In the genomic region with DNA sequence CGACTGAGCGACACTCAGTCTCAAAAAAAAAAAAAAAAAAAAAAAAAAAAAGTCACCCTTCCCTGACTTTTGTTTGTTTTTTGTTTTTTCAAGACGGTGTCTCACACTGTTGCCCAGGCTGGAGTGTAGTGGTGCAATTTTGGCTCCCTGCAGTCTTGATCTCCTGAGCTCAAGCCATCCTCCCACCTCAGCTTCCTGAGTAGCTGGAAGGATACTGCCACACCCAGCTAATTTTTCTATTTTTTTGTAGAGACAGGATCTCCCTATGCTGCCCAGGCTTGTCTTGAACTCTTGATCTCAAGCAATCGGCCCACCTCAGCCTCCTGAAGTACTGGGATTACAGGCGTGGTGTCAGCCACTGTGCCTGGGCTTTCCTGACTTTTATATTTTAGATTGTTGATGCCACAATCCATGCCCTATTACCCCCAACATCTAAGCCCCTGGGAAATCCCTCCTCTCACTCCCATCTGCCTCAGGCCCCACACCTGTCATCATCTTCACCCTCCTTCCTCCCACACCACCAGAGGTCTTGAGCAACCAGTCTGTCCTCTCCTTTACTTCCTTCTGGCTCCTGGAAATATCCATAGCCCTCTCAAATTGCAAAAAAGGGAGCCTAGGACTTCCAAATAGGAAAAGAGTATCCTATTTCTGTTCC, we compare ENCODE assay signal across 16 cellular contexts. TPM values are rescaled to one million over a fixed set of nuclear protein-coding genes. Genes with fewer than 3 reads are reported as not detected.
DNase-seq lines count a peak whose midpoint lies in the region; ATAC-seq and TF ChIP-seq lines count a peak whose summit lies in the region.
"Had no signal": no experiment of that assay in that cellular context is flagged by ENCODE, and none has a peak within 500 bp of the region (broad histone marks: within the 10 kb centered on the region; RNA-seq: fewer than 3 reads in every experiment).

No MANE protein-coding gene starts in this region.

- peak overlapping the region; percentile 58 for H3K4me3 Mint-ChIP-seq in activated CD4-positive, alpha-beta T cell treated with anti-CD3 and anti-CD28 coated beads, Interleukin-2, amount 10 ng/mL, durations not matched to agents 24 days and 14 days
- no peak overlapping the region for H3K4me3 Mint-ChIP-seq in natural killer cell treated with Interleukin-12 subunit alpha and Interleukin-12 subunit beta and Interleukin-15 and Interleukin-18, amount 100 ng/mL, for 72 hours
- H3K4me3 Mint-ChIP-seq: natural killer cell had no signal

- TF ChIP-seq CTCF in VCaP (conservative IDR thresholded peaks at IDR 0.05) (no peak), smooth muscle cell (IDR thresholded peaks at IDR 0.05; ENCODE audit: borderline replicate concordance, insufficient read depth, poor library complexity, severe bottlenecking) (no peak)

- peaks cover 9% of the 10 kb centered on the region for H3F3A ChIP-seq in smooth muscle cell (ENCODE audit: low read depth)

- 91% methylated on average over 4 of the region's 5 CpGs for WGBS in smooth muscle cell (ENCODE audit: low lambda C conversion rate)

- H4K20me1 ChIP-seq in smooth muscle cell (ENCODE audit: low read depth): no peaks in the 10 kb centered on the region

- no peaks in the 10 kb centered on the region for H3K9me3 ChIP-seq in smooth muscle cell (replicated peaks; ENCODE audit: low read depth)

- H3K36me3 ChIP-seq in smooth muscle cell (ENCODE audit: low read depth): peaks cover 3% of the 10 kb centered on the region

- H3K27me3 Mint-ChIP-seq in activated CD4-positive, alpha-beta T cell treated with anti-CD3 and anti-CD28 coated beads, Interleukin-2, amount 10 ng/mL, durations not matched to agents 24 days and 14 days: no peaks in the 10 kb centered on the region
- H3K27me3 Mint-ChIP-seq in natural killer cell treated with Interleukin-12 subunit alpha and Interleukin-12 subunit beta and Interleukin-15 and Interleukin-18, amount 100 ng/mL, for 72 hours: no peaks in the 10 kb centered on the region

- H3K9ac ChIP-seq in smooth muscle cell (ENCODE audit: low read depth): no peak overlapping the region

- peak overlapping the region; percentile 77 for H3K27ac Mint-ChIP-seq in activated CD4-positive, alpha-beta T cell treated with anti-CD3 and anti-CD28 coated beads, Interleukin-2, amount 10 ng/mL, durations not matched to agents 24 days and 14 days
- H3K27ac Mint-ChIP-seq in natural killer cell treated with Interleukin-12 subunit alpha and Interleukin-12 subunit beta and Interleukin-15 and Interleukin-18, amount 100 ng/mL, for 72 hours: no peak overlapping the region
- H3K27ac Mint-ChIP-seq: natural killer cell had no signal

- H3K9me3 Mint-ChIP-seq in activated CD4-positive, alpha-beta T cell treated with anti-CD3 and anti-CD28 coated beads, Interleukin-2, amount 10 ng/mL, durations not matched to agents 24 days and 14 days: no peaks in the 10 kb centered on the region
- H3K9me3 Mint-ChIP-seq in natural killer cell treated with Interleukin-12 subunit alpha and Interleukin-12 subunit beta and Interleukin-15 and Interleukin-18, amount 100 ng/mL, for 72 hours: no peaks in the 10 kb centered on the region
- H3K9me3 Mint-ChIP-seq: natural killer cell had no signal

- H3K4me1 ChIP-seq in smooth muscle cell (ENCODE audit: low read depth): peaks cover 4% of the 10 kb centered on the region

- peak; percentile 87 for ATAC-seq in esophagus mucosa
- no peak for ATAC-seq in GM21528 (IDR thresholded peaks at IDR 0.05; ENCODE audit: low FRiP score, unreplicated experiment)
- no peak for ATAC-seq in GM21367 (IDR thresholded peaks at IDR 0.05; ENCODE audit: unreplicated experiment)
- no peak for ATAC-seq in natural killer cell treated with Interleukin-12 subunit alpha and Interleukin-12 subunit beta and Interleukin-15 and Interleukin-18, amount 100 ng/mL, for 72 hours
- ATAC-seq: HCT116, natural killer cell had no signal

- intact Hi-C loops in activated CD4-positive, alpha-beta T cell treated with anti-CD3 and anti-CD28 coated beads, Interleukin-2, amount 10 ng/mL, durations not matched to agents 24 days and 14 days (cut with micrococcal nuclease): loop anchor here (1.0 kb wide), 2 partner anchors 13 to 32 kb away; a partner anchor contains a TSS

- H3K27ac ChIP-seq in VCaP: peak overlapping the region; percentile 67
- peak overlapping the region; percentile 66 for H3K27ac ChIP-seq in smooth muscle cell (ENCODE audit: low read depth)

- peak overlapping the region; percentile 47 for H3K4me2 ChIP-seq in smooth muscle cell

- peaks cover 2% of the 10 kb centered on the region for H3K79me2 ChIP-seq in smooth muscle cell (ENCODE audit: low read depth)

- peaks cover 45% of the 10 kb centered on the region for H3K4me1 Mint-ChIP-seq in activated CD4-positive, alpha-beta T cell treated with anti-CD3 and anti-CD28 coated beads, Interleukin-2, amount 10 ng/mL, durations not matched to agents 24 days and 14 days
- no peaks in the 10 kb centered on the region for H3K4me1 Mint-ChIP-seq in natural killer cell treated with Interleukin-12 subunit alpha and Interleukin-12 subunit beta and Interleukin-15 and Interleukin-18, amount 100 ng/mL, for 72 hours (ENCODE audit: low read depth in 2 of 2)
- H3K4me1 Mint-ChIP-seq: natural killer cell had no signal

- no peak overlapping the region for H2AFZ ChIP-seq in smooth muscle cell (ENCODE audit: low read depth)

- no peak overlapping the region for H3K4me3 ChIP-seq in smooth muscle cell
- H3K4me3 ChIP-seq: dorsolateral prefrontal cortex had no signal

- no peaks in the 10 kb centered on the region for H3K27me3 ChIP-seq in smooth muscle cell (ENCODE audit: low read depth)
- H3K27me3 ChIP-seq: dorsolateral prefrontal cortex had no signal

- peaks cover 66% of the 10 kb centered on the region for H3K36me3 Mint-ChIP-seq in activated CD4-positive, alpha-beta T cell treated with anti-CD3 and anti-CD28 coated beads, Interleukin-2, amount 10 ng/mL, durations not matched to agents 24 days and 14 days (ENCODE audit: low read depth)
- peaks cover 6% of the 10 kb centered on the region for H3K36me3 Mint-ChIP-seq in natural killer cell treated with Interleukin-12 subunit alpha and Interleukin-12 subunit beta and Interleukin-15 and Interleukin-18, amount 100 ng/mL, for 72 hours
- H3K36me3 Mint-ChIP-seq: natural killer cell had no signal

- DNase-seq in activated CD4-positive, alpha-beta T cell treated with anti-CD3 and anti-CD28 coated beads, Interleukin-2, amount 10 ng/mL, durations not matched to agents 24 days and 14 days: no peak
- no peak for DNase-seq in activated CD4-positive, alpha-beta T cell treated with anti-CD3 and anti-CD28 coated beads, Interleukin-2, amount 50 U/mL, for 1 hour
- DNase-seq in smooth muscle cell (lab: John Stamatoyannopoulos, UW; ENCODE audit: unreplicated experiment): no peak
- no peak for DNase-seq in natural killer cell treated with Interleukin-12 subunit alpha and Interleukin-12 subunit beta and Interleukin-15 and Interleukin-18, amount 100 ng/mL, for 72 hours (ENCODE audit: low spot score)
- DNase-seq: activated CD4-positive, CD25-positive, alpha-beta regulatory T cell; activated gamma-delta T cell; dorsolateral prefrontal cortex; left cardiac atrium; natural killer cell; NCI-H1417 treated with DMSO at 0.1 percent for 48 hours; stimulated activated CD4-positive, alpha-beta T cell treated with anti-CD3 and anti-CD28 coated beads, Interleukin-12 subunit alpha, Interleukin-12 subunit beta, amount 100 ng/mL, for 4 hours had no signal

RNA-seq across cellular contexts. Expression of a gene that starts 7.8 kb away (rescaled TPM):
- total RNA-seq in activated CD4-positive, alpha-beta T cell treated with anti-CD3 and anti-CD28 coated beads, Interleukin-2, amount 10 ng/mL, durations not matched to agents 24 days and 14 days: 24.3 and 26.1 TPM in 2 replicates
- total RNA-seq in esophagus mucosa: 4.3 TPM
- total RNA-seq in smooth muscle cell: 3.9 and 4.2 TPM in 2 replicates
- 5.4 and 6.8 TPM in 2 replicates for polyA plus RNA-seq in smooth muscle cell
- 10 to 100 TPM; 11.7 to 12.0 TPM for total RNA-seq in natural killer cell treated with Interleukin-12 subunit alpha and Interleukin-12 subunit beta and Interleukin-15 and Interleukin-18, amount 100 ng/mL, for 72 hours

RNA-seq across cellular contexts. Expression of a gene that starts 13.1 kb away (rescaled TPM):
- total RNA-seq in activated CD4-positive, alpha-beta T cell treated with anti-CD3 and anti-CD28 coated beads, Interleukin-2, amount 10 ng/mL, durations not matched to agents 24 days and 14 days: 40.5 and 46.3 TPM in 2 replicates
- total RNA-seq in esophagus mucosa (52.8 TPM), smooth muscle cell (731 and 845 TPM in 2 replicates)
- polyA plus RNA-seq in smooth muscle cell: 282 and 323 TPM in 2 replicates
- total RNA-seq in natural killer cell treated with Interleukin-12 subunit alpha and Interleukin-12 subunit beta and Interleukin-15 and Interleukin-18, amount 100 ng/mL, for 72 hours: 10 to 100 TPM; 24.6 to 48.3 TPM

RNA-seq across cellular contexts. Expression of a gene that starts 31.6 kb away (rescaled TPM):
- total RNA-seq in activated CD4-positive, alpha-beta T cell treated with anti-CD3 and anti-CD28 coated beads, Interleukin-2, amount 10 ng/mL, durations not matched to agents 24 days and 14 days: 9.3 and 10.2 TPM in 2 replicates
- 16.0 TPM for total RNA-seq in esophagus mucosa
- total RNA-seq in smooth muscle cell: 9.8 and 19.1 TPM in 2 replicates
- 12.8 and 13.8 TPM in 2 replicates for polyA plus RNA-seq in smooth muscle cell
- total RNA-seq in natural killer cell treated with Interleukin-12 subunit alpha and Interleukin-12 subunit beta and Interleukin-15 and Interleukin-18, amount 100 ng/mL, for 72 hours: 10 to 100 TPM; 12.2 to 17.6 TPM

RNA-seq across cellular contexts. Expression of a gene that starts 51.3 kb away (rescaled TPM):
- total RNA-seq in activated CD4-positive, alpha-beta T cell treated with anti-CD3 and anti-CD28 coated beads, Interleukin-2, amount 10 ng/mL, durations not matched to agents 24 days and 14 days: 0.14 and 0.57 TPM in 2 replicates
- 68.1 TPM for total RNA-seq in esophagus mucosa
- total RNA-seq in smooth muscle cell: 7.2 and 9.2 TPM in 2 replicates
- polyA plus RNA-seq in smooth muscle cell: 1.2 and 9.8 TPM in 2 replicates
- total RNA-seq in natural killer cell treated with Interleukin-12 subunit alpha and Interleukin-12 subunit beta and Interleukin-15 and Interleukin-18, amount 100 ng/mL, for 72 hours: not detected

RNA-seq across cellular contexts. Expression of a gene that starts 54.8 kb away (rescaled TPM):
- 39.0 and 40.2 TPM in 2 replicates for total RNA-seq in activated CD4-positive, alpha-beta T cell treated with anti-CD3 and anti-CD28 coated beads, Interleukin-2, amount 10 ng/mL, durations not matched to agents 24 days and 14 days
- total RNA-seq in esophagus mucosa: 111 TPM
- total RNA-seq in smooth muscle cell: 77.2 and 90.4 TPM in 2 replicates
- polyA plus RNA-seq in smooth muscle cell: 81.9 and 93.4 TPM in 2 replicates
- total RNA-seq in natural killer cell treated with Interleukin-12 subunit alpha and Interleukin-12 subunit beta and Interleukin-15 and Interleukin-18, amount 100 ng/mL, for 72 hours: 10 to 100 TPM; 39.2 to 68.1 TPM

Comparison
In these comparisons a context has a peak if more than half of its experiments do, and no peak if none do; other contexts are left out.
1. RNA of a gene that starts 13.1 kb away (total RNA-seq): 731 to 845 TPM in smooth muscle cell; 52.8 TPM in esophagus mucosa (single experiment), 24.6 to 48.3 TPM in natural killer cell treated with Interleukin-12 subunit alpha and Interleukin-12 subunit beta and Interleukin-15 and Interleukin-18, amount 100 ng/mL, for 72 hours and 40.5 to 46.3 TPM in activated CD4-positive, alpha-beta T cell treated with anti-CD3 and anti-CD28 coated beads, Interleukin-2, amount 10 ng/mL, durations not matched to agents 24 days and 14 days; every median in the first group is over 10 times any median in the second.